Comparison of ENCODE assay signal across 1 cellular context in genomic region chr1:62337785-62338631, GRCh38.
TF ChIP-seq lines count a peak whose summit lies in the region.

No MANE protein-coding gene starts in this region.

TF ChIP-seq in IMR-90, 13 proteins besides CTCF, POLR2A, EP300 and RAD21:
- TF ChIP-seq ELK1 (IDR thresholded peaks at IDR 0.05; ENCODE audit: borderline replicate concordance, low read depth, low read length) (no peak), SMC3 (IDR thresholded peaks at IDR 0.05; ENCODE audit: low read depth, low read length) (no peak), USF2 (IDR thresholded peaks at IDR 0.05; ENCODE audit: low read depth, low read length) (no peak), MAZ (IDR thresholded peaks at IDR 0.05; ENCODE audit: borderline replicate concordance, low read depth, low read length) (no peak), MXI1 (IDR thresholded peaks at IDR 0.05; ENCODE audit: borderline replicate concordance, low read depth, low read length) (no peak), CHD1 (IDR thresholded peaks at IDR 0.05; ENCODE audit: low read depth, low read length) (no peak), FOS (IDR thresholded peaks at IDR 0.05; ENCODE audit: low read depth, low read length) (no peak)
